Comparison of ENCODE assay signal across 7 cellular contexts in the genomic region with DNA sequence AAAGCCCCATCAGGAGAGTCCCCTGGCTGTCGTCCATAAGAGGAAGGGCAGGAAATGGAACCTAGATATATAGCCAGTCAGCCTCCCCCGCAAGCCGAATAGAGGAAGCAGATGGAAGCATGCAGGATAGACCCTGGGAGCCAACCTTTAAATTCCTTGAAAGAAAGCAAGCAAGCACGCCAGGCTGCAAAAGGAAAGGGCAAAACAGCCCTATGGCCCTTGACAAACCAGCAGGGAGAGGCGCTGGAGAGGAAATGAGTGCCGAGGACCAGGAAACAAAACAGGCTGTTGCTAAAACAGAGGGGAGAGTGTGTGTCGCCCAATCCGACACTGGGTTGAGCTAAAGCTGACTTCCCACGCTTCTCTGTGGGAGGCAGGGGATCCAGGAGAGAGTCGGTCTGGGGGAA.
DNase-seq lines count a peak whose midpoint lies in the region; ATAC-seq lines count a peak whose summit lies in the region.

No MANE protein-coding gene starts in this region.

- ATAC-seq in stimulated activated naive CD8-positive, alpha-beta T cell treated with anti-CD3 and anti-CD28 coated beads, Interleukin-15, Interleukin-2, amounts not matched to agents 100 U/mL and 50 U/mL, for 24 hours = peak; percentile 19
- ATAC-seq in GM18873 (IDR thresholded peaks at IDR 0.05; ENCODE audit: low FRiP score, unreplicated experiment) = no peak

- WGBS in iPS DF 6.9 (ENCODE audit: insufficient coverage, insufficient read length) = no CpG with 5 or more reads among the region's 10 CpGs

- H3K9me3 ChIP-seq in HUES48 (ENCODE audit: control insufficient read depth, insufficient read depth, low read length) (no peaks in the 10 kb centered on the region), iPS DF 6.9 (ENCODE audit: control insufficient read depth, insufficient read depth, low read length) (no peaks in the 10 kb centered on the region)

- peaks cover 8% of the 10 kb centered on the region for H3K4me1 Mint-ChIP-seq in activated naive CD8-positive, alpha-beta T cell treated with anti-CD3 and anti-CD28 coated beads for 36 hours

- DNase-seq in activated naive CD8-positive, alpha-beta T cell treated with anti-CD3 and anti-CD28 coated beads for 36 hours = no peak
- DNase-seq in iPS DF 6.9 (ENCODE audit: low read depth, low spot score) (peak; percentile 43), AML-193 (lab: John Stamatoyannopoulos, UW) (no peak)
- no peak for DNase-seq in stimulated activated naive CD8-positive, alpha-beta T cell treated with anti-CD3 and anti-CD28 coated beads, Interleukin-15, Interleukin-2, amounts not matched to agents 100 U/mL and 50 U/mL, for 24 hours
- DNase-seq in activated T-cell treated with anti-CD3 and anti-CD28 coated beads, Interleukin-2, amount 50 U/mL, for 1 hour = no peak

- H3K27ac ChIP-seq in HUES48 (ENCODE audit: low read depth, low read length) (peak overlapping the region; percentile 76), iPS DF 6.9 (ENCODE audit: low read length) (no peak overlapping the region)

- H3K9me3 Mint-ChIP-seq in activated naive CD8-positive, alpha-beta T cell treated with anti-CD3 and anti-CD28 coated beads for 36 hours = no peaks in the 10 kb centered on the region

- peaks cover 36% of the 10 kb centered on the region for H3K27me3 Mint-ChIP-seq in activated naive CD8-positive, alpha-beta T cell treated with anti-CD3 and anti-CD28 coated beads for 36 hours

- H3K9ac ChIP-seq in HUES48 (ENCODE audit: low read depth, low read length) = no peak overlapping the region

- no peaks in the 10 kb centered on the region for H3K36me3 Mint-ChIP-seq in activated naive CD8-positive, alpha-beta T cell treated with anti-CD3 and anti-CD28 coated beads for 36 hours

- H3K4me1 ChIP-seq in HUES48 (ENCODE audit: control insufficient read depth, insufficient read depth, low read length) = peaks cover 8% of the 10 kb centered on the region; the same call in 1 of the 2 replicates
- 0 out of 2 replicates have a peak, but pooled peaks cover 1% of the 10 kb centered on the region for H3K4me1 ChIP-seq in iPS DF 6.9 (ENCODE audit: control insufficient read depth, insufficient read depth, low read length)

- H3K4me3 ChIP-seq in HUES48 (ENCODE audit: low read depth, low read length) (no peak overlapping the region), iPS DF 6.9 (ENCODE audit: low read length) (no peak overlapping the region)

- peaks cover 5% of the 10 kb centered on the region; the same call in 1 of the 2 replicates for H3K36me3 ChIP-seq in HUES48 (ENCODE audit: control insufficient read depth, insufficient read depth, low read length)
- H3K36me3 ChIP-seq in iPS DF 6.9 (ENCODE audit: control insufficient read depth, insufficient read depth, low read length) = no peaks in the 10 kb centered on the region; the same call in 1 of the 2 replicates

- H3K27me3 ChIP-seq in HUES48 (ENCODE audit: control insufficient read depth, insufficient read depth, low read length) (no peaks in the 10 kb centered on the region), iPS DF 6.9 (ENCODE audit: control insufficient read depth, insufficient read depth, low read length) (no peaks in the 10 kb centered on the region)

- no peak overlapping the region for H3K27ac Mint-ChIP-seq in activated naive CD8-positive, alpha-beta T cell treated with anti-CD3 and anti-CD28 coated beads for 36 hours

- H3K4me3 Mint-ChIP-seq in activated naive CD8-positive, alpha-beta T cell treated with anti-CD3 and anti-CD28 coated beads for 36 hours = peak overlapping the region; percentile 12
